In genomic region chr7:41940760-41941343, GRCh38 we compare ENCODE assay signal across 8 cellular contexts.
DNase-seq lines count a peak whose midpoint lies in the region; ATAC-seq and TF ChIP-seq lines count a peak whose summit lies in the region.

No MANE protein-coding gene starts in this region.

- no peaks in the 10 kb centered on the region for H3F3A ChIP-seq in GM23248 (ENCODE audit: insufficient read depth)

- H3K4me1 ChIP-seq in GM23248 (ENCODE audit: insufficient read depth) (peaks cover 8% of the 10 kb centered on the region), RWPE2 (ENCODE audit: insufficient read depth, poor library complexity, severe bottlenecking) (no peaks in the 10 kb centered on the region), cardiac muscle cell (ENCODE audit: low read depth) (no peaks in the 10 kb centered on the region), prostate gland (replicated peaks) (no peaks in the 10 kb centered on the region)

- no peak overlapping the region for H3K27ac Mint-ChIP-seq in activated naive CD4-positive, alpha-beta T cell treated with anti-CD3 and anti-CD28 coated beads, Interleukin-2, amount 10 ng/mL, durations not matched to agents 7 days and 5 days

- CTCF ChIA-PET in activated naive CD4-positive, alpha-beta T cell treated with anti-CD3 and anti-CD28 coated beads, Interleukin-2, amount 10 ng/mL, durations not matched to agents 7 days and 5 days (lab: Charles Lee) = interaction anchor here (0.5 to 1.8 kb wide), 28 partner anchors 8 to 1898 kb away, joined by 3 to 22 read pairs (median 3); no protein-coding TSS in a partner anchor

- H3K4me3 Mint-ChIP-seq in activated naive CD4-positive, alpha-beta T cell treated with anti-CD3 and anti-CD28 coated beads, Interleukin-2, amount 10 ng/mL, durations not matched to agents 7 days and 5 days = no peak overlapping the region

- TF ChIP-seq POLR2A in prostate gland (IDR thresholded peaks at IDR 0.05) = no peak

- peaks cover 32% of the 10 kb centered on the region for H3K27me3 Mint-ChIP-seq in activated naive CD4-positive, alpha-beta T cell treated with anti-CD3 and anti-CD28 coated beads, Interleukin-2, amount 10 ng/mL, durations not matched to agents 7 days and 5 days

- H3K36me3 Mint-ChIP-seq in activated naive CD4-positive, alpha-beta T cell treated with anti-CD3 and anti-CD28 coated beads, Interleukin-2, amount 10 ng/mL, durations not matched to agents 7 days and 5 days = no peaks in the 10 kb centered on the region

- H3K4me2 ChIP-seq in GM23248 (ENCODE audit: unreplicated experiment) = no peak overlapping the region

- H3K4me3 ChIP-seq in GM23248 (no peak overlapping the region), RWPE2 (ENCODE audit: severe bottlenecking) (no peak overlapping the region), cardiac muscle cell (no peak overlapping the region), prostate gland (no peak overlapping the region)

- DNase-seq in GM10266 (ENCODE audit: extremely low spot score) = peak; percentile 72
- peak; percentile 84 for DNase-seq in GM23248
- peak; percentile 56 for DNase-seq in KG1 (lab: John Stamatoyannopoulos, UW)
- DNase-seq in RWPE2 (ENCODE audit: low spot score) = no peak
- DNase-seq in activated naive CD4-positive, alpha-beta T cell treated with anti-CD3 and anti-CD28 coated beads, Interleukin-2, amount 10 ng/mL, durations not matched to agents 7 days and 5 days = peak; percentile 62
- DNase-seq in cardiac muscle cell (ENCODE audit: low read depth in 1 of 2, low spot score in 1 of 2) = peak; percentile 84
- DNase-seq in prostate gland (ENCODE audit: low spot score) = peak; percentile 72

- no peaks in the 10 kb centered on the region for H3K79me2 ChIP-seq in GM23248 (ENCODE audit: insufficient read depth)

- ATAC-seq in RWPE2 (ENCODE audit: low read depth) (peak; percentile 85), GM18520 (IDR thresholded peaks at IDR 0.05; ENCODE audit: unreplicated experiment) (no peak)

- no peaks in the 10 kb centered on the region for H3K36me3 ChIP-seq in GM23248 (ENCODE audit: low read depth)
- no peaks in the 10 kb centered on the region for H3K36me3 ChIP-seq in RWPE2 (ENCODE audit: low read depth)
- no peaks in the 10 kb centered on the region for H3K36me3 ChIP-seq in cardiac muscle cell
- no peaks in the 10 kb centered on the region for H3K36me3 ChIP-seq in prostate gland

- no peaks in the 10 kb centered on the region for H3K9me3 Mint-ChIP-seq in activated naive CD4-positive, alpha-beta T cell treated with anti-CD3 and anti-CD28 coated beads, Interleukin-2, amount 10 ng/mL, durations not matched to agents 7 days and 5 days

- H3K9me2 ChIP-seq in GM23248 (ENCODE audit: insufficient read depth) = no peaks in the 10 kb centered on the region

- in situ Hi-C loops in GM23248 (cut with MboI) = loop anchor here (10.0 kb wide), 1 partner anchor 894 kb away; no protein-coding TSS in a partner anchor

- H2AFZ ChIP-seq in GM23248 = no peak overlapping the region

- H4K20me1 ChIP-seq in GM23248 (ENCODE audit: insufficient read depth) = no peaks in the 10 kb centered on the region

- intact Hi-C loops in prostate gland (cut with DNase I) = loop anchor here (5.0 to 10.0 kb wide), 3 partner anchors 36 to 901 kb away; no protein-coding TSS in a partner anchor

- TF ChIP-seq CTCF in GM10266 (IDR thresholded peaks at IDR 0.05; ENCODE audit: control insufficient read depth, insufficient read depth, low read depth, missing control alignments) (peak; percentile 89), RWPE2 (IDR thresholded peaks at IDR 0.05; ENCODE audit: poor library complexity, severe bottlenecking) (peak; percentile 92), cardiac muscle cell (IDR thresholded peaks at IDR 0.05; ENCODE audit: low read depth, low read length) (peak; percentile 87), prostate gland (IDR thresholded peaks at IDR 0.05) (peak; percentile 56 to 90 (median 84))

- no peak overlapping the region for H3K9ac ChIP-seq in GM23248

- peaks cover 5% of the 10 kb centered on the region for H3K4me1 Mint-ChIP-seq in activated naive CD4-positive, alpha-beta T cell treated with anti-CD3 and anti-CD28 coated beads, Interleukin-2, amount 10 ng/mL, durations not matched to agents 7 days and 5 days

- H3K9me3 ChIP-seq in GM23248 (ENCODE audit: low read depth) = no peaks in the 10 kb centered on the region
- H3K9me3 ChIP-seq in RWPE2 (ENCODE audit: severe bottlenecking) = no peaks in the 10 kb centered on the region
- H3K9me3 ChIP-seq in cardiac muscle cell (ENCODE audit: low read depth) = no peaks in the 10 kb centered on the region
- H3K9me3 ChIP-seq in prostate gland = no peaks in the 10 kb centered on the region

- H3K27ac ChIP-seq in GM23248 (no peak overlapping the region), RWPE2 (ENCODE audit: poor library complexity, severe bottlenecking) (no peak overlapping the region), cardiac muscle cell (no peak overlapping the region), prostate gland (no peak overlapping the region)

- WGBS in GM23248 (ENCODE audit: low coverage in 1 of 2, low lambda C conversion rate in 2 of 2, missing lambda C conversion rate in 2 of 2), 2 experiments = 0 to 1% methylated on average over 6 of the region's 6 CpGs
- WGBS in prostate gland = 7% methylated on average over 6 of the region's 6 CpGs

- no peaks in the 10 kb centered on the region for H3K27me3 ChIP-seq in GM23248 (replicated peaks; ENCODE audit: insufficient read depth)
- no peaks in the 10 kb centered on the region for H3K27me3 ChIP-seq in RWPE2 (ENCODE audit: insufficient read depth, poor library complexity, severe bottlenecking)
- H3K27me3 ChIP-seq in cardiac muscle cell = no peaks in the 10 kb centered on the region
- H3K27me3 ChIP-seq in prostate gland (replicated peaks; ENCODE audit: insufficient read depth) = no peaks in the 10 kb centered on the region
